In the genomic region with DNA sequence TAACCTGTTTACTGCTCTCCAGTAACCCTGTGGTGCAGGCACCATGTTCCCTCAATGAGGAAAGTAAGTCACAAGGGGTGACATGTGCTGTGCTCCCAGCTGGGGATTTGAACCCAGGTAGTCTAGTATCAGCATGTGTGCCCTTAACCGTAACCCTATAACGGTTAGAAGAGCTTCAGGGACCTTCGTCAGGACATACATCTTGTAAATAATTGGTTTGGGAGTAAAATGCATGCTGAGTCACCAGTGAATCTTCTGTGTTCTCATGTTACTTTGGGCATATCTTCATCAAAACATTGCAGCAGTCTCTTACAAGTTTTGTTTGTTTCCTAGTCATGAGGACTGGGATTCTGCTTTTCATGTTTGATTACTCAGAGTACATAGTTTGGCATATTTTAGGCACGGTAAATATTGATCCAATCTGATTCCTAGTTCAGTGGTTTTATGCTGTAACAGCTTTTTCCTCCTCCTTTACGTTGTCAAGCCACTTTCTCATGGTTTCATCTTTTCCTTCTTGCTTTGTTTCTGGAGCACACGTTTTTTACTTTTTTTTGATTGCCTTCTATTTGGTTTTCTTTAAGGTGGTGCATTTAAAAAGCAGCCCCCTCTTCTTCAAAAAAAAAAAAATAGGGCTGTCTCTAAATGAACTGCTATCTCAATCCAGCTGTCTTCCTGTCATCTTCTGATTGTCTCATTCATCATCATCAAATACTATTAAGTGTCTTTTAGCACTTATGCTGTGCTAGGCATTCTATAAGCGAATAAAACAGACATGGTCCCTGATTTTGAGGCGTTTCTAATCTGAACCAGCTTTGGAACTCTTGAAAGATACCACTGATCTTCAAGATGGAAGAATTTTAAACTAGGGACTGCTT, we compare ENCODE assay signal across 10 cellular contexts. TPM values are rescaled to one million over a fixed set of nuclear protein-coding genes. Genes with fewer than 3 reads are reported as not detected.
DNase-seq lines count a peak whose midpoint lies in the region; ATAC-seq, FAIRE-seq and TF ChIP-seq lines count a peak whose summit lies in the region.
"Had no signal": no experiment of that assay in that cellular context is flagged by ENCODE, and none has a peak within 500 bp of the region (broad histone marks: within the 10 kb centered on the region; RNA-seq: fewer than 3 reads in every experiment).

No MANE protein-coding gene starts in this region.

- TF ChIP-seq RAD21 in IMR-90 (IDR thresholded peaks at IDR 0.05; ENCODE audit: low read length) = no peak

- H4K8ac ChIP-seq in IMR-90 (ENCODE audit: low read depth in 2 of 2, low read length in 2 of 2) = 0 out of 4 replicates have a peak overlapping the region, but pooled peaks of 1 of the 2 experiments have one; percentile 7
- no peak overlapping the region for H4K8ac ChIP-seq in mesendoderm (ENCODE audit: low read depth, low read length)

- H2BK120ac ChIP-seq in IMR-90 (ENCODE audit: low read depth, low read length) (no peak overlapping the region), mesendoderm (ENCODE audit: low read depth, low read length) (no peak overlapping the region)

- intact Hi-C loops in IMR-90 (cut with micrococcal nuclease) (no loop called here), mammary epithelial cell (cut with micrococcal nuclease) (no loop called here)

- H3K27me3 Mint-ChIP-seq in activated CD8-positive, alpha-beta T cell treated with anti-CD3 and anti-CD28 coated beads, Interleukin-2, amount 10 ng/mL, durations not matched to agents 7 days and 5 days (ENCODE audit: low read depth) = no peaks in the 10 kb centered on the region

- peaks cover 6 to 7% of the 10 kb centered on the region in 2 experiments; a peak in 2 of 4 replicates for H3K79me1 ChIP-seq in IMR-90 (ENCODE audit: low read depth in 1 of 2, low read length in 2 of 2)
- H3K79me1 ChIP-seq in mesendoderm (ENCODE audit: low read length) = no peaks in the 10 kb centered on the region

- dilution Hi-C loops in IMR-90 (cut with HindIII; ENCODE audit: low sequenced_read_pairs, unreplicated experiment) = no loop called here
- dilution Hi-C loops in mammary epithelial cell (cut with HindIII; ENCODE audit: low sequenced_read_pairs) = no loop called here

- peaks cover 23% of the 10 kb centered on the region for H3K79me2 ChIP-seq in mammary epithelial cell (ENCODE audit: insufficient read depth, low read length)
- H3K79me2 ChIP-seq in mesendoderm (ENCODE audit: control insufficient read depth, insufficient read depth, low read length) = no peaks in the 10 kb centered on the region

- H2BK20ac ChIP-seq in IMR-90 (ENCODE audit: low read depth, low read length) = peak overlapping the region; percentile 16; the same call in 1 of the 2 replicates

- H3K4me1 ChIP-seq in IMR-90 (ENCODE audit: control insufficient read depth, insufficient read depth, low read length) (peaks cover 5% of the 10 kb centered on the region), mammary epithelial cell (ENCODE audit: insufficient read depth, low read length) (peaks cover 6% of the 10 kb centered on the region), mesendoderm (ENCODE audit: control insufficient read depth, low read depth, low read length) (no peaks in the 10 kb centered on the region), upper lobe of left lung (no peaks in the 10 kb centered on the region), small intestine (ENCODE audit: control insufficient read depth in 2 of 2, insufficient read depth in 1 of 2, low read depth in 1 of 2, low read length in 1 of 2) (no peaks in the 10 kb centered on the region), tibial nerve (peaks cover 0 to 5% (median 0%) of the 10 kb centered on the region in 4 donors)
- H3K4me1 ChIP-seq: heart right ventricle had no signal

- TF ChIP-seq EP300 in upper lobe of left lung (IDR thresholded peaks at IDR 0.05) (no peak), tibial nerve (IDR thresholded peaks at IDR 0.05) (no peak)

- no CpG with 5 or more reads among the region's 8 CpGs for WGBS in IMR-90 (ENCODE audit: extremely low coverage in 2 of 2, insufficient read length in 1 of 2), 2 experiments
- 87% methylated on average over 8 of the region's 8 CpGs for WGBS in mammary epithelial cell (ENCODE audit: low coverage, missing lambda C conversion rate)
- WGBS in mesendoderm (ENCODE audit: extremely low coverage, insufficient coverage, low lambda C conversion rate) = no CpG with 5 or more reads among the region's 8 CpGs
- WGBS in upper lobe of left lung, 2 donors = 60 to 68% methylated on average over 6 to 8 of the region's 8 CpGs
- 52 to 65% (median 57%) methylated on average over 8 of the region's 8 CpGs for WGBS in small intestine, 3 donors
- WGBS in tibial nerve, 2 donors = 62 to 70% methylated on average over 8 of the region's 8 CpGs

- no peak for FAIRE-seq in small intestine (lab: Jason Lieb, UNC)

- H3K27ac ChIP-seq in C4-2B = peak overlapping the region; percentile 52; the same call in 1 of the 2 replicates
- peak overlapping the region; percentile 71; the same call in 1 of the 2 replicates for H3K27ac ChIP-seq in IMR-90 (ENCODE audit: insufficient read depth, low read length)
- no peak overlapping the region for H3K27ac ChIP-seq in mammary epithelial cell (ENCODE audit: insufficient read depth, low read depth, low read length)
- H3K27ac ChIP-seq in mesendoderm (ENCODE audit: low read depth, low read length) = no peak overlapping the region
- no peak overlapping the region for H3K27ac ChIP-seq in upper lobe of left lung
- H3K27ac ChIP-seq in small intestine (ENCODE audit: low read depth in 1 of 2, low read length in 1 of 2) = no peak overlapping the region
- no peak overlapping the region for H3K27ac ChIP-seq in tibial nerve
- H3K27ac ChIP-seq: heart right ventricle had no signal

- H4K5ac ChIP-seq in IMR-90 (ENCODE audit: low read depth, low read length) (no peak overlapping the region), mesendoderm (ENCODE audit: low read length) (no peak overlapping the region)

- no peak overlapping the region; the same call in 1 of the 2 replicates for H4K91ac ChIP-seq in IMR-90 (ENCODE audit: insufficient read depth, low read depth, low read length)

- no peaks in the 10 kb centered on the region for H3K27me3 ChIP-seq in IMR-90 (ENCODE audit: control insufficient read depth, insufficient read depth, low read length)
- no peaks in the 10 kb centered on the region for H3K27me3 ChIP-seq in mammary epithelial cell (ENCODE audit: insufficient read depth, low read length)
- H3K27me3 ChIP-seq in mesendoderm (ENCODE audit: insufficient read depth, low read length, poor library complexity) = no peaks in the 10 kb centered on the region
- H3K27me3 ChIP-seq in upper lobe of left lung = no peaks in the 10 kb centered on the region
- peaks cover 0 to 2% of the 10 kb centered on the region in 2 donors for H3K27me3 ChIP-seq in small intestine (ENCODE audit: control insufficient read depth in 2 of 2, insufficient read depth in 2 of 2, low read length in 2 of 2)
- no peaks in the 10 kb centered on the region for H3K27me3 ChIP-seq in tibial nerve
- H3K27me3 ChIP-seq: heart right ventricle had no signal

- H3K4me3 Mint-ChIP-seq in activated CD8-positive, alpha-beta T cell treated with anti-CD3 and anti-CD28 coated beads, Interleukin-2, amount 10 ng/mL, durations not matched to agents 7 days and 5 days = no peak overlapping the region
- H3K4me3 Mint-ChIP-seq: neural crest cell had no signal

- POLR2A ChIA-PET in IMR-90 (lab: Charles Lee; ENCODE audit: unreplicated experiment) = no interaction called here
- POLR2A ChIA-PET in activated CD8-positive, alpha-beta T cell treated with anti-CD3 and anti-CD28 coated beads, Interleukin-2, amount 10 ng/mL, durations not matched to agents 7 days and 5 days (lab: Charles Lee) = no interaction called here

- no peak overlapping the region for H2BK15ac ChIP-seq in IMR-90 (ENCODE audit: low read depth, low read length)
- no peak overlapping the region for H2BK15ac ChIP-seq in mesendoderm (replicated peaks; ENCODE audit: low read depth)

- TF ChIP-seq POLR2A in IMR-90 (IDR thresholded peaks at IDR 0.05; ENCODE audit: low read depth, low read length) (no peak), upper lobe of left lung (IDR thresholded peaks at IDR 0.05) (no peak), tibial nerve (IDR thresholded peaks at IDR 0.05) (no peak)

- in situ Hi-C loops in IMR-90 (cut with MboI; ENCODE audit: low sequenced_read_pairs) (no loop called here), mammary epithelial cell (cut with MboI; ENCODE audit: low sequenced_read_pairs in 2 of 2) (no loop called here)

- ATAC-seq in IMR-90 (ENCODE audit: low read depth) (peak; percentile 91), upper lobe of left lung (ENCODE audit: low FRiP score in 2 of 2) (no peak)
- ATAC-seq in activated CD8-positive, alpha-beta T cell treated with anti-CD3 and anti-CD28 coated beads, Interleukin-2, amount 10 ng/mL, durations not matched to agents 7 days and 5 days = no peak
- ATAC-seq: heart right ventricle had no signal

- DNase-seq in IMR-90 = peak; percentile 93
- peak; percentile 50 for DNase-seq in mammary epithelial cell
- peak; percentile 16 for DNase-seq in mesendoderm
- no peak for DNase-seq in activated CD8-positive, alpha-beta T cell treated with anti-CD3 and anti-CD28 coated beads, Interleukin-2, amount 10 ng/mL, durations not matched to agents 7 days and 5 days
- DNase-seq in upper lobe of left lung = no peak
- no peak for DNase-seq in small intestine
- DNase-seq in tibial nerve (ENCODE audit: low spot score in 2 of 2) = no peak
- DNase-seq: heart right ventricle had no signal

- no peak for TF ChIP-seq CTCF in C4-2B (conservative IDR thresholded peaks at IDR 0.05)
- TF ChIP-seq CTCF in IMR-90 (conservative IDR thresholded peaks at IDR 0.05; ENCODE audit: low read depth, low read length) = no peak
- TF ChIP-seq CTCF in mammary epithelial cell (conservative IDR thresholded peaks at IDR 0.05 in 1 of 2, IDR thresholded peaks at IDR 0.05 in 1 of 2; ENCODE audit: extremely low read depth in 1 of 2, insufficient read depth in 1 of 2, low read depth in 1 of 2, low read length in 2 of 2) = no peak
- TF ChIP-seq CTCF in upper lobe of left lung (IDR thresholded peaks at IDR 0.05) = no peak
- no peak for TF ChIP-seq CTCF in tibial nerve (IDR thresholded peaks at IDR 0.05)

- H3K4me2 ChIP-seq in IMR-90 (ENCODE audit: low read depth, low read length) (peak overlapping the region; percentile 39; the same call in 1 of the 2 replicates), mammary epithelial cell (ENCODE audit: insufficient read depth, low read depth, low read length) (no peak overlapping the region), mesendoderm (ENCODE audit: low read length) (no peak overlapping the region)

- H3K9me1 ChIP-seq in IMR-90 (ENCODE audit: insufficient read depth, low read length) = peaks cover 5% of the 10 kb centered on the region; the same call in 1 of the 2 replicates

- H3K18ac ChIP-seq in IMR-90 (ENCODE audit: low read depth, low read length) (peak overlapping the region; percentile 66; the same call in 1 of the 2 replicates), mesendoderm (ENCODE audit: low read length) (no peak overlapping the region)

- H2AK9ac ChIP-seq in IMR-90 (replicated peaks; ENCODE audit: low read depth, low read length, poor library complexity) = peak overlapping the region; percentile 66

- H2AFZ ChIP-seq in IMR-90 (replicated peaks; ENCODE audit: low read length, poor library complexity) (no peak overlapping the region), mammary epithelial cell (ENCODE audit: low read depth, low read length) (no peak overlapping the region)

- H3K23ac ChIP-seq in IMR-90 (ENCODE audit: low read depth, low read length) (no peak overlapping the region; the same call in 1 of the 2 replicates), mesendoderm (ENCODE audit: low read length) (no peak overlapping the region)

- H4K20me1 ChIP-seq in IMR-90 (ENCODE audit: insufficient read depth, low read length) = no peaks in the 10 kb centered on the region
- no peaks in the 10 kb centered on the region for H4K20me1 ChIP-seq in mammary epithelial cell (ENCODE audit: insufficient read depth, low read length)

- BruUV-seq in IMR-90 (replicated peaks; lab: Mats Ljungman, UMichigan) (no TSS peak), mammary epithelial cell (replicated peaks; lab: Mats Ljungman, UMichigan) (no TSS peak)

- H3K4me3 ChIP-seq in IMR-90 (ENCODE audit: insufficient read depth, low read depth, low read length) (no peak overlapping the region), mammary epithelial cell (replicated peaks in 1 of 3; ENCODE audit: insufficient read depth in 1 of 3, low read depth in 2 of 3, low read length in 3 of 3) (no peak overlapping the region), mesendoderm (ENCODE audit: low read length) (no peak overlapping the region), upper lobe of left lung (no peak overlapping the region), small intestine (ENCODE audit: low read depth in 1 of 2, low read length in 2 of 2) (no peak overlapping the region), tibial nerve (no peak overlapping the region)
- H3K4me3 ChIP-seq: heart right ventricle had no signal

- no peak overlapping the region for H3K9ac ChIP-seq in IMR-90 (ENCODE audit: low read depth, low read length)
- no peak overlapping the region for H3K9ac ChIP-seq in mammary epithelial cell (ENCODE audit: insufficient read depth, low read length)
- H3K9ac ChIP-seq in mesendoderm (ENCODE audit: low read length) = no peak overlapping the region

- H2AK5ac ChIP-seq in IMR-90 (ENCODE audit: low read depth, low read length) = no peak overlapping the region
- no peak overlapping the region for H2AK5ac ChIP-seq in mesendoderm (ENCODE audit: low read length)

- CTCF ChIA-PET in IMR-90 (lab: Yijun Ruan, JAX) (no interaction called here), mammary epithelial cell (lab: Charles Lee; ENCODE audit: low non-redundant PET) (no interaction called here)
- CTCF ChIA-PET in activated CD8-positive, alpha-beta T cell treated with anti-CD3 and anti-CD28 coated beads, Interleukin-2, amount 10 ng/mL, durations not matched to agents 7 days and 5 days (lab: Charles Lee) = no interaction called here

- peak overlapping the region; percentile 61; the same call in 1 of the 2 replicates for H3K14ac ChIP-seq in IMR-90 (replicated peaks; ENCODE audit: low read depth, low read length)

- H3K27ac Mint-ChIP-seq in activated CD8-positive, alpha-beta T cell treated with anti-CD3 and anti-CD28 coated beads, Interleukin-2, amount 10 ng/mL, durations not matched to agents 7 days and 5 days = no peak overlapping the region

- no peaks in the 10 kb centered on the region for H3K9me3 Mint-ChIP-seq in activated CD8-positive, alpha-beta T cell treated with anti-CD3 and anti-CD28 coated beads, Interleukin-2, amount 10 ng/mL, durations not matched to agents 7 days and 5 days (ENCODE audit: insufficient read depth)
- H3K9me3 Mint-ChIP-seq: neural crest cell had no signal

- H3K4ac ChIP-seq in IMR-90 (ENCODE audit: low read depth, low read length) (peak overlapping the region; percentile 41), mesendoderm (ENCODE audit: low read depth, low read length) (no peak overlapping the region)

- H3K9me3 ChIP-seq in IMR-90 (ENCODE audit: control insufficient read depth, insufficient read depth, low read length) = no peaks in the 10 kb centered on the region
- H3K9me3 ChIP-seq in mammary epithelial cell (replicated peaks; ENCODE audit: insufficient read depth, low read length) = no peaks in the 10 kb centered on the region
- no peaks in the 10 kb centered on the region for H3K9me3 ChIP-seq in upper lobe of left lung
- no peaks in the 10 kb centered on the region for H3K9me3 ChIP-seq in small intestine (ENCODE audit: control insufficient read depth, low read depth)
- no peaks in the 10 kb centered on the region for H3K9me3 ChIP-seq in tibial nerve
- H3K9me3 ChIP-seq: heart right ventricle had no signal

- H3K56ac ChIP-seq in IMR-90 (ENCODE audit: extremely low read depth, insufficient read depth, low read length) = peak overlapping the region; percentile 16; the same call in 1 of the 2 replicates
- H3K56ac ChIP-seq in mesendoderm (ENCODE audit: low read length) = no peak overlapping the region

- peak overlapping the region; percentile 80 for H2BK5ac ChIP-seq in IMR-90 (ENCODE audit: low read depth, low read length, poor library complexity, severe bottlenecking)
- no peak overlapping the region for H2BK5ac ChIP-seq in mesendoderm (ENCODE audit: low read length)

- no peaks in the 10 kb centered on the region for H3K4me1 Mint-ChIP-seq in activated CD8-positive, alpha-beta T cell treated with anti-CD3 and anti-CD28 coated beads, Interleukin-2, amount 10 ng/mL, durations not matched to agents 7 days and 5 days (ENCODE audit: low read depth)
- H3K4me1 Mint-ChIP-seq: neural crest cell had no signal

- H3K36me3 ChIP-seq in IMR-90 (ENCODE audit: control insufficient read depth, insufficient read depth, low read length) (peaks cover 10% of the 10 kb centered on the region), mammary epithelial cell (ENCODE audit: insufficient read depth, low read length) (peaks cover 38% of the 10 kb centered on the region), mesendoderm (ENCODE audit: control insufficient read depth, insufficient read depth, low read length) (no peaks in the 10 kb centered on the region), upper lobe of left lung (peaks cover 0 to 13% (median 0%) of the 10 kb centered on the region in 4 donors), small intestine (ENCODE audit: control insufficient read depth in 2 of 2, insufficient read depth in 2 of 2, low read length in 2 of 2) (peaks cover 0 to 2% of the 10 kb centered on the region in 2 donors), tibial nerve (peaks cover 0 to 72% (median 0%) of the 10 kb centered on the region in 3 donors)

- peaks cover 23% of the 10 kb centered on the region for H3K36me3 Mint-ChIP-seq in activated CD8-positive, alpha-beta T cell treated with anti-CD3 and anti-CD28 coated beads, Interleukin-2, amount 10 ng/mL, durations not matched to agents 7 days and 5 days (ENCODE audit: low read depth)

RNA-seq across cellular contexts. Expression of a gene that starts 50.4 kb away (rescaled TPM):
- total RNA-seq in IMR-90 (2012; rRNA removed) = 64.2 and 66.3 TPM in 2 replicates
- polyA plus RNA-seq in IMR-90 (2012; rRNA removed) = 26.8 and 29.7 TPM in 2 replicates
- polyA plus RNA-seq in IMR-90 (2012; cell fraction: cytosol; rRNA removed) = 5.5 and 8.4 TPM in 2 replicates
- 10.3 and 72.2 TPM in 2 replicates for polyA plus RNA-seq in IMR-90 (2012; cell fraction: nucleus; rRNA removed; ENCODE audit: low replicate concordance)
- 100 to 1,000 TPM in 1 of 2 donors, 10 to 100 TPM in 1; 89.8 to 257 TPM for total RNA-seq in mammary epithelial cell
- 37.2 TPM for polyA plus RNA-seq in mammary epithelial cell
- 51.4 TPM for polyA minus RNA-seq in mammary epithelial cell
- 0.27 TPM for polyA plus RNA-seq in mesendoderm (2013, experiment 1 of 2)
- 0.29 TPM for polyA plus RNA-seq in mesendoderm (2013, experiment 2 of 2)
- total RNA-seq in activated CD8-positive, alpha-beta T cell treated with anti-CD3 and anti-CD28 coated beads, Interleukin-2, amount 10 ng/mL, durations not matched to agents 7 days and 5 days = 10 to 100 TPM; 20.1 to 21.9 TPM
- total RNA-seq in upper lobe of left lung = 100 to 1,000 TPM in 1 of 6 donors, 10 to 100 TPM in 5; 46.0 to 104 (median 69.5) TPM
- 1 to 10 TPM in 2 of 3 donors, under 1 TPM in 1; 0.67 to 5.8 (median 1.6) TPM for polyA plus RNA-seq in small intestine
- 10 to 100 TPM; 71.4 to 98.6 (median 91.2) TPM for total RNA-seq in tibial nerve

Comparison
In these comparisons a context has a peak if more than half of its experiments do, and no peak if none do; other contexts are left out.
1. H3K27ac ChIP-seq: peak in C4-2B (single experiment) and IMR-90 (single experiment); none in mammary epithelial cell (single experiment), mesendoderm (single experiment), upper lobe of left lung (0 of 4), small intestine (0 of 2) and tibial nerve (0 of 4).
2. DNase-seq: peak in IMR-90 (single experiment), mammary epithelial cell (single experiment) and mesendoderm (single experiment); none in activated CD8-positive, alpha-beta T cell treated with anti-CD3 and anti-CD28 coated beads, Interleukin-2, amount 10 ng/mL, durations not matched to agents 7 days and 5 days (single experiment), upper lobe of left lung (0 of 2), small intestine (single experiment) and tibial nerve (0 of 2).